9 cellular contexts compared by ENCODE assay signal in the genomic region with DNA sequence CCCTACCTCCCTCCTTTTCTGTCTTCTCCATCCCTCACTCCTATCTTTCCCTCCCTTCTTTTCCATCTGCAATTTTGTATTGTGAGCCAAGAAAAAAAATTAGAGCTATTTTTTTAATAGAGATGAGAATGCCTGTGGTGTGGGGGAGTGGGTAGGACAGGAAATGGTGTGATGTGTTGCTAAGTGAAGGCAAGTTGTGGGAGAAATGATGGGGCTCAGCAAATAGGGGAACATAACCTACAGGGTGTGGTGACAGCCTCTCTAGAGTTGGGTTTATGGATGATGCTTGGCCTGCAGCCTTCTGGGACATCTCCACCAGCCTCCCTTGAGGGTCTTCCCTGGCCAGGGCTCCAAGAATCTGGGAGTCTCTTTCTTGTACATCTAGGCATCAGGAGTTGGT.
"Had no signal": no experiment of that assay in that cellular context is flagged by ENCODE, and none has a peak within 500 bp of the region (broad histone marks: within the 10 kb centered on the region; RNA-seq: fewer than 3 reads in every experiment).

No MANE protein-coding gene starts in this region.

- DNase-seq: activated CD4-positive, CD25-positive, alpha-beta regulatory T cell treated with anti-CD3 and anti-CD28 coated beads, Interleukin-2, amount 50 U/mL, for 72 hours; activated naive CD4-positive, alpha-beta T cell treated with anti-CD3 and anti-CD28 coated beads, Interleukin-2, amount 50 U/mL, for 16 hours; anterior cingulate cortex; dermis blood vessel endothelial cell; hippocampal formation; kidney glomerular epithelial cell; retina; SK-N-SH; stimulated activated CD4-positive, alpha-beta T cell treated with anti-CD3 and anti-CD28 coated beads, Interleukin-4, amount 100 ng/mL, for 4 hours had no signal
